Comparison of ENCODE assay signal across 7 cellular contexts in genomic region chr3:5194801-5195509, GRCh38. TPM values are rescaled to one million over a fixed set of nuclear protein-coding genes. Genes with fewer than 3 reads are reported as not detected.
DNase-seq lines count a peak whose midpoint lies in the region; ATAC-seq, FAIRE-seq and TF ChIP-seq lines count a peak whose summit lies in the region.

No MANE protein-coding gene starts in this region.

- ATAC-seq in GM21619 (IDR thresholded peaks at IDR 0.05; ENCODE audit: unreplicated experiment) = peak; percentile 35
- peak; percentile 52 for ATAC-seq in activated CD8-positive, alpha-beta T cell treated with anti-CD3 and anti-CD28 coated beads for 36 hours

- H3K27ac Mint-ChIP-seq in IgD-negative memory B cell = peak overlapping the region; percentile 67 to 97 (median 93)
- H3K27ac Mint-ChIP-seq in activated CD8-positive, alpha-beta T cell treated with anti-CD3 and anti-CD28 coated beads for 36 hours = peak overlapping the region; percentile 93

- H3K4me1 Mint-ChIP-seq in IgD-negative memory B cell = peaks cover 64 to 75% (median 73%) of the 10 kb centered on the region in 3 donors
- H3K4me1 Mint-ChIP-seq in activated CD8-positive, alpha-beta T cell treated with anti-CD3 and anti-CD28 coated beads for 36 hours (ENCODE audit: low read depth) = peaks cover 84% of the 10 kb centered on the region

- H3K4me3 ChIP-seq in subcutaneous abdominal adipose tissue (ENCODE audit: low read depth in 1 of 5, low read length in 5 of 5) = no peak overlapping the region

- H3K9me3 Mint-ChIP-seq in IgD-negative memory B cell = peaks cover 0 to 3% (median 0%) of the 10 kb centered on the region in 3 donors
- H3K9me3 Mint-ChIP-seq in activated CD8-positive, alpha-beta T cell treated with anti-CD3 and anti-CD28 coated beads for 36 hours = peaks cover 2% of the 10 kb centered on the region

- H3K9me3 ChIP-seq in subcutaneous abdominal adipose tissue (ENCODE audit: control insufficient read depth in 5 of 5, low read length in 5 of 5) = no peaks in the 10 kb centered on the region

- intact Hi-C loops in activated CD8-positive, alpha-beta T cell treated with anti-CD3 and anti-CD28 coated beads for 36 hours (cut with micrococcal nuclease) = loop anchor here (5.0 to 10.0 kb wide), 6 partner anchors 58 to 703 kb away; partner anchors contain the start of genes ARL8B and ITPR1

- no peak for DNase-seq in GM12892 (ENCODE audit: insufficient read length)
- DNase-seq in activated CD8-positive, alpha-beta T cell treated with anti-CD3 and anti-CD28 coated beads for 36 hours = peak; percentile 68
- peak; percentile 64 for DNase-seq in hepatic stellate cell (ENCODE audit: low spot score)
- no peak for DNase-seq in cortex of kidney (lab: John Stamatoyannopoulos, UW)

- H3K36me3 ChIP-seq in subcutaneous abdominal adipose tissue (ENCODE audit: control insufficient read depth in 5 of 5, insufficient read depth in 5 of 5, low read length in 5 of 5) = peaks cover 0 to 9% (median 7%) of the 10 kb centered on the region in 5 donors

- CTCF ChIA-PET in activated CD8-positive, alpha-beta T cell treated with anti-CD3 and anti-CD28 coated beads for 36 hours (lab: Charles Lee) = interaction anchor here (0.8 to 1.1 kb wide), 2 partner anchors 11 to 71 kb away, joined by 3 read pairs; no protein-coding TSS in a partner anchor

- no peak for TF ChIP-seq CTCF in activated CD8-positive, alpha-beta T cell treated with anti-CD3 and anti-CD28 coated beads for 36 hours (IDR thresholded peaks at IDR 0.05)

- H3K27me3 ChIP-seq in subcutaneous abdominal adipose tissue (ENCODE audit: control insufficient read depth in 5 of 5, insufficient read depth in 4 of 5, low read length in 5 of 5) = no peaks in the 10 kb centered on the region

- H3K4me1 ChIP-seq in subcutaneous abdominal adipose tissue (ENCODE audit: control insufficient read depth in 5 of 5, insufficient read depth in 5 of 5, low read length in 5 of 5) = peaks cover 0 to 43% (median 30%) of the 10 kb centered on the region in 5 donors

- H3K4me3 Mint-ChIP-seq in IgD-negative memory B cell = peak overlapping the region in 3 of 4 donors; percentile 31 to 82 (median 70)
- peak overlapping the region; percentile 28 for H3K4me3 Mint-ChIP-seq in activated CD8-positive, alpha-beta T cell treated with anti-CD3 and anti-CD28 coated beads for 36 hours

- peak; percentile 54 for FAIRE-seq in GM12892 (lab: Jason Lieb, UNC)

- POLR2A ChIA-PET in activated CD8-positive, alpha-beta T cell treated with anti-CD3 and anti-CD28 coated beads for 36 hours (lab: Charles Lee) = interaction anchor here (0.6 to 5.4 kb wide), 9 partner anchors 7 to 852 kb away, joined by 3 to 79 read pairs (median 3); partner anchors contain the start of genes ARL8B, BHLHE40 and EDEM1

- H3K36me3 Mint-ChIP-seq in IgD-negative memory B cell = peaks cover 29% of the 10 kb centered on the region
- peaks cover 88% of the 10 kb centered on the region for H3K36me3 Mint-ChIP-seq in activated CD8-positive, alpha-beta T cell treated with anti-CD3 and anti-CD28 coated beads for 36 hours (ENCODE audit: low read depth)

- peaks cover 1% of the 10 kb centered on the region for H3K27me3 Mint-ChIP-seq in IgD-negative memory B cell
- H3K27me3 Mint-ChIP-seq in activated CD8-positive, alpha-beta T cell treated with anti-CD3 and anti-CD28 coated beads for 36 hours = no peaks in the 10 kb centered on the region

- no peak overlapping the region for H3K9ac ChIP-seq in subcutaneous abdominal adipose tissue (ENCODE audit: low read length in 5 of 5)

- peak overlapping the region; percentile 21 for H3K27ac ChIP-seq in subcutaneous abdominal adipose tissue (ENCODE audit: low read depth, low read length)

- TF ChIP-seq POLR2A in GM12892 (IDR thresholded peaks at IDR 0.05; ENCODE audit: low read depth, low read length) = no peak

RNA-seq across cellular contexts. Expression of gene EDEM1, which starts 7.4 kb away (rescaled TPM):
- polyA plus RNA-seq in GM12892 (2012; ENCODE audit: missing spikeins) = 79.9 TPM
- polyA plus RNA-seq in IgD-negative memory B cell = 58.4 TPM
- total RNA-seq in activated CD8-positive, alpha-beta T cell treated with anti-CD3 and anti-CD28 coated beads for 36 hours = 100 to 1,000 TPM; 156 to 159 TPM

Comparison
In these comparisons a context has a peak if more than half of its experiments do, and no peak if none do; other contexts are left out.
1. DNase-seq: peak in activated CD8-positive, alpha-beta T cell treated with anti-CD3 and anti-CD28 coated beads for 36 hours (single experiment) and hepatic stellate cell (single experiment); none in GM12892 (single experiment) and cortex of kidney (single experiment).